In genomic region chr12:112261559-112261958, GRCh38 we compare ENCODE assay signal across 12 cellular contexts.
A peak's percentile ranks its signal among the peaks of the same experiment; 100 is the strongest.
DNase-seq lines count a peak whose midpoint lies in the region; ATAC-seq and TF ChIP-seq lines count a peak whose summit lies in the region.
"Had no signal": no experiment of that assay in that cellular context is flagged by ENCODE, and none has a peak within 500 bp of the region (broad histone marks: within the 10 kb centered on the region; RNA-seq: fewer than 3 reads in every experiment).

No MANE protein-coding gene starts in this region.

- H3K36me3 Mint-ChIP-seq in WTC11, result peaks cover 7% of the 10 kb centered on the region

- H3K4me3 Mint-ChIP-seq in WTC11, result no peak overlapping the region
- H3K4me3 Mint-ChIP-seq: activated T-cell treated with anti-CD3 and anti-CD28 coated beads, Interleukin-2, amount 50 U/mL, for 72 hours had no signal

- no peaks in the 10 kb centered on the region for H3K4me1 ChIP-seq in iPS DF 6.9 (ENCODE audit: control insufficient read depth, insufficient read depth, low read length)

- H3K27me3 ChIP-seq in H7 (ENCODE audit: control insufficient read depth, insufficient read depth, low read length) (no peaks in the 10 kb centered on the region), iPS DF 6.9 (ENCODE audit: control insufficient read depth, insufficient read depth, low read length) (no peaks in the 10 kb centered on the region)

- peaks cover 5% of the 10 kb centered on the region for H3K36me3 ChIP-seq in H7 (replicated peaks; ENCODE audit: control insufficient read depth, insufficient read depth, low read length)
- no peaks in the 10 kb centered on the region for H3K36me3 ChIP-seq in iPS DF 6.9 (ENCODE audit: control insufficient read depth, insufficient read depth, low read length)

- DNase-seq in AG09309 (ENCODE audit: low read depth) (no peak), H7 (peak; percentile 59), WTC11 (ENCODE audit: low spot score) (peak; percentile 53), iPS DF 6.9 (ENCODE audit: low read depth, low spot score) (peak; percentile 9), NCI-H1092 treated with DMSO at 0.1 percent for 48 hours (lab: John Stamatoyannopoulos, UW) (no peak), HK-2 (ENCODE audit: unreplicated experiment) (no peak)
- no peak for DNase-seq in stimulated activated naive CD4-positive, alpha-beta T cell (lab: John Stamatoyannopoulos, UW)
- DNase-seq: activated T-cell treated with anti-CD3 and anti-CD28 coated beads, Interleukin-2, amount 50 U/mL, for 72 hours; NK-92 treated with Interleukin-12 subunit alpha and Interleukin-12 subunit beta, amount 100 ng/mL, for 24 hours had no signal

- no peak overlapping the region for H3K4me3 ChIP-seq in AG09309 (ENCODE audit: control insufficient read depth, low read depth, low read length)
- no peak overlapping the region for H3K4me3 ChIP-seq in H7 (ENCODE audit: insufficient read depth, low read depth, low read length)
- no peak overlapping the region for H3K4me3 ChIP-seq in iPS DF 6.9 (ENCODE audit: low read length)
- H3K4me3 ChIP-seq: coronary artery, thoracic aorta had no signal

- POLR2A ChIA-PET in WTC11 (lab: Charles Lee), result no interaction called here

- no peak overlapping the region for H3K27ac ChIP-seq in iPS DF 6.9 (ENCODE audit: low read length)
- H3K27ac ChIP-seq: coronary artery, thoracic aorta had no signal

- H3K9me3 ChIP-seq in iPS DF 6.9 (ENCODE audit: control insufficient read depth, insufficient read depth, low read length), result no peaks in the 10 kb centered on the region
- H3K9me3 ChIP-seq: thoracic aorta had no signal

- TF ChIP-seq CTCF in AG09309 (IDR thresholded peaks at IDR 0.05; ENCODE audit: control insufficient read depth, insufficient read depth, low read depth, low read length, missing control alignments), result peak; percentile 14
- no peak for TF ChIP-seq CTCF in WTC11 (IDR thresholded peaks at IDR 0.05)

- H3K4me1 Mint-ChIP-seq in WTC11, result peaks cover 12% of the 10 kb centered on the region

- CTCF ChIA-PET in WTC11 (lab: Charles Lee), result interaction anchor here (0.5 to 2.0 kb wide), 18 partner anchors 11 to 1666 kb away, joined by 3 to 23 read pairs (median 4); no protein-coding TSS in a partner anchor

- ATAC-seq in WTC11 (peak; percentile 95), HG03354 (IDR thresholded peaks at IDR 0.05; ENCODE audit: poor library complexity, severe bottlenecking, unreplicated experiment) (no peak)
- ATAC-seq: activated T-cell treated with anti-CD3 and anti-CD28 coated beads, Interleukin-2, amount 50 U/mL, for 72 hours had no signal

- WGBS in iPS DF 6.9 (ENCODE audit: insufficient coverage, insufficient read length), result no CpG with 5 or more reads among the region's 3 CpGs

- H3K27me3 Mint-ChIP-seq in WTC11 (ENCODE audit: low read depth), result no peaks in the 10 kb centered on the region

- H3K9me3 Mint-ChIP-seq in WTC11, result no peaks in the 10 kb centered on the region
- H3K9me3 Mint-ChIP-seq: activated T-cell treated with anti-CD3 and anti-CD28 coated beads, Interleukin-2, amount 50 U/mL, for 72 hours had no signal

- H3K27ac Mint-ChIP-seq in WTC11, result peak overlapping the region; percentile 75; the same call in 1 of the 2 replicates
- H3K27ac Mint-ChIP-seq: activated T-cell treated with anti-CD3 and anti-CD28 coated beads, Interleukin-2, amount 50 U/mL, for 72 hours had no signal

TF ChIP-seq in WTC11, 78 proteins besides CTCF, POLR2A, EP300 and RAD21 (continues in another document):
- TF ChIP-seq ZNF423 (CRISPR knock-in tag; IDR thresholded peaks at IDR 0.05) (no peak), MAX (CRISPR knock-in tag; IDR thresholded peaks at IDR 0.05) (no peak), SMAD4 (CRISPR knock-in tag; IDR thresholded peaks at IDR 0.05) (no peak), ATF1 (CRISPR knock-in tag; IDR thresholded peaks at IDR 0.05) (no peak), NR2C2 (CRISPR knock-in tag; IDR thresholded peaks at IDR 0.05) (no peak), ZBTB43 (CRISPR knock-in tag; IDR thresholded peaks at IDR 0.05) (no peak), NR1H2 (CRISPR knock-in tag; IDR thresholded peaks at IDR 0.05) (no peak), JAZF1 (CRISPR knock-in tag; IDR thresholded peaks at IDR 0.05) (no peak), AFF4 (CRISPR knock-in tag; IDR thresholded peaks at IDR 0.05; ENCODE audit: borderline replicate concordance) (no peak), RELA (CRISPR knock-in tag; IDR thresholded peaks at IDR 0.05; ENCODE audit: borderline replicate concordance) (no peak), MLX (CRISPR knock-in tag; IDR thresholded peaks at IDR 0.05) (no peak), PRDM15 (CRISPR knock-in tag; IDR thresholded peaks at IDR 0.05) (no peak), MXD4 (CRISPR knock-in tag; IDR thresholded peaks at IDR 0.05; ENCODE audit: borderline replicate concordance) (no peak)

Comparison
In these comparisons a context has a peak if more than half of its experiments do, and no peak if none do; other contexts are left out.
1. DNase-seq: peak in H7 (single experiment), WTC11 (single experiment) and iPS DF 6.9 (single experiment); none in AG09309 (single experiment), NCI-H1092 treated with DMSO at 0.1 percent for 48 hours (single experiment), stimulated activated naive CD4-positive, alpha-beta T cell (0 of 6) and HK-2 (single experiment).